ENCODE assay signal across 19 cellular contexts in genomic region chr10:82691211-82691610, GRCh38.
"Had no signal": no experiment of that assay in that cellular context is flagged by ENCODE, and none has a peak within 500 bp of the region (broad histone marks: within the 10 kb centered on the region; RNA-seq: fewer than 3 reads in every experiment).

No MANE protein-coding gene starts in this region.

- ATAC-seq: activated CD4-positive, CD25-positive, alpha-beta regulatory T cell treated with anti-CD3 and anti-CD28 coated beads, Interleukin-2, amount 50 U/mL, for 24 hours; effector memory CD8-positive, alpha-beta T cell; esophagus mucosa; left cardiac atrium; stimulated activated naive B cell treated with anti-CD40 and anti-IgM and Interleukin-4, amounts not matched to agents 10 μg/mL and 1 μg/mL and 100 μg/mL, for 72 hours; T-cell had no signal

- DNase-seq: activated CD4-positive, alpha-beta T cell treated with anti-CD3 and anti-CD28 coated beads, Interleukin-2, amount 10 ng/mL, durations not matched to agents 7 days and 5 days; activated gamma-delta T cell treated with Interleukin-2 at 50 U/mL for 16 hours; activated T-cell treated with anti-CD3 and anti-CD28 coated beads, Interleukin-2, amount 50 U/mL, for 1 hour; aorta; central memory CD4-positive, alpha-beta T cell; effector memory CD8-positive, alpha-beta T cell; foreskin melanocyte; left cardiac atrium; mesenchymal stem cell; naive B cell; retina; stimulated activated CD4-positive, alpha-beta T cell treated with anti-CD3 and anti-CD28 coated beads, Interleukin-2, amount 100 ng/mL, for 48 hours; stimulated activated CD8-positive, alpha-beta memory T cell treated with anti-CD3 and anti-CD28 coated beads, Interleukin-4, amount 100 ng/mL, for 48 hours; stimulated activated naive B cell treated with anti-CD40 and anti-IgM and Interleukin-4, amounts not matched to agents 10 μg/mL and 1 μg/mL and 100 μg/mL, for 72 hours; T-cell had no signal

- H3K27ac ChIP-seq: hepatocyte, VCaP had no signal

- H3K4me3 ChIP-seq: hepatocyte had no signal

- H3K27me3 ChIP-seq: hepatocyte had no signal
